ENCODE assay signal across 1 cellular context in genomic region chr6:26123675-26124549, GRCh38.
A peak's percentile ranks its signal among the peaks of the same experiment; 100 is the strongest.
TF ChIP-seq lines count a peak whose summit lies in the region.

No MANE protein-coding gene starts in this region.

TF ChIP-seq in HepG2, 621 proteins besides CTCF, POLR2A, EP300 and RAD21 (continued from another document and continues in another):
- TF ChIP-seq, protein P1, sequence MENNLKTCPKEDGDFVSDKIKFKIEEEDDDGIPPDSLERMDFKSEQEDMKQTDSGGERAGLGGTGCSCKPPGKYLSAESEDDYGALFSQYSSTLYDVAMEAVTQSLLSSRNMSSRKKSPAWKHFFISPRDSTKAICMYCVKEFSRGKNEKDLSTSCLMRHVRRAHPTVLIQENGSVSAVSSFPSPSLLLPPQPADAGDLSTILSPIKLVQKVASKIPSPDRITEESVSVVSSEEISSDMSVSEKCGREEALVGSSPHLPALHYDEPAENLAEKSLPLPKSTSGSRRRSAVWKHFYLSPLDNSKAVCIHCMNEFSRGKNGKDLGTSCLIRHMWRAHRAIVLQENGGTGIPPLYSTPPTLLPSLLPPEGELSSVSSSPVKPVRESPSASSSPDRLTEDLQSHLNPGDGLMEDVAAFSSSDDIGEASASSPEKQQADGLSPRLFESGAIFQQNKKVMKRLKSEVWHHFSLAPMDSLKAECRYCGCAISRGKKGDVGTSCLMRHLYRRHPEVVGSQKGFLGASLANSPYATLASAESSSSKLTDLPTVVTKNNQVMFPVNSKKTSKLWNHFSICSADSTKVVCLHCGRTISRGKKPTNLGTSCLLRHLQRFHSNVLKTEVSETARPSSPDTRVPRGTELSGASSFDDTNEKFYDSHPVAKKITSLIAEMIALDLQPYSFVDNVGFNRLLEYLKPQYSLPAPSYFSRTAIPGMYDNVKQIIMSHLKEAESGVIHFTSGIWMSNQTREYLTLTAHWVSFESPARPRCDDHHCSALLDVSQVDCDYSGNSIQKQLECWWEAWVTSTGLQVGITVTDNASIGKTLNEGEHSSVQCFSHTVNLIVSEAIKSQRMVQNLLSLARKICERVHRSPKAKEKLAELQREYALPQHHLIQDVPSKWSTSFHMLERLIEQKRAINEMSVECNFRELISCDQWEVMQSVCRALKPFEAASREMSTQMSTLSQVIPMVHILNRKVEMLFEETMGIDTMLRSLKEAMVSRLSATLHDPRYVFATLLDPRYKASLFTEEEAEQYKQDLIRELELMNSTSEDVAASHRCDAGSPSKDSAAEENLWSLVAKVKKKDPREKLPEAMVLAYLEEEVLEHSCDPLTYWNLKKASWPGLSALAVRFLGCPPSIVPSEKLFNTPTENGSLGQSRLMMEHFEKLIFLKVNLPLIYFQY (CRISPR knock-in tag; IDR thresholded peaks at IDR 0.05; ENCODE audit: borderline replicate concordance) = no peak
- TF ChIP-seq ZNF75D (CRISPR knock-in tag; IDR thresholded peaks at IDR 0.05; ENCODE audit: borderline replicate concordance) (0 out of 2 replicates have a peak, but pooled peaks have one; percentile 22), ZNF691 (CRISPR knock-in tag; IDR thresholded peaks at IDR 0.05; ENCODE audit: borderline replicate concordance, low read depth) (peak; percentile 90), ZNF350 (CRISPR knock-in tag; IDR thresholded peaks at IDR 0.05; ENCODE audit: borderline replicate concordance, low read depth) (peak; percentile 63; the same call in 1 of the 2 replicates), ZNF639 (CRISPR knock-in tag; conservative IDR thresholded peaks at IDR 0.05) (0 out of 2 replicates have a peak, but pooled peaks have one; percentile 28), ZNF878 (CRISPR knock-in tag; IDR thresholded peaks at IDR 0.05) (peak; percentile 87; the same call in 1 of the 2 replicates), HNRNPUL1 (IDR thresholded peaks at IDR 0.05; ENCODE audit: low read depth, low read length) (no peak), ZBTB38 (CRISPR knock-in tag; IDR thresholded peaks at IDR 0.05) (peak; percentile 70), SETDB1 (CRISPR knock-in tag; IDR thresholded peaks at IDR 0.05; ENCODE audit: borderline replicate concordance) (no peak), NFATC3 (CRISPR knock-in tag; IDR thresholded peaks at IDR 0.05) (0 out of 2 replicates have a peak, but pooled peaks have one; percentile 21), ZSCAN5A (CRISPR knock-in tag; IDR thresholded peaks at IDR 0.05; ENCODE audit: borderline replicate concordance) (0 out of 2 replicates have a peak, but pooled peaks have one; percentile 68), SRSF9 (IDR thresholded peaks at IDR 0.05; ENCODE audit: borderline replicate concordance, insufficient read depth, low read depth, low read length, poor library complexity, severe bottlenecking) (no peak), ZC3H4 (CRISPR knock-in tag; IDR thresholded peaks at IDR 0.05; ENCODE audit: borderline replicate concordance) (peak; percentile 99; the same call in 1 of the 2 replicates), SNAPC5 (CRISPR knock-in tag; IDR thresholded peaks at IDR 0.05; ENCODE audit: borderline replicate concordance) (peak; percentile 69; the same call in 1 of the 2 replicates), ISL2 (CRISPR knock-in tag; IDR thresholded peaks at IDR 0.05) (peak; percentile 32; the same call in 1 of the 2 replicates), DR1 (CRISPR knock-in tag; IDR thresholded peaks at IDR 0.05) (peak; percentile 81), NFKB2 (CRISPR knock-in tag; IDR thresholded peaks at IDR 0.05; ENCODE audit: borderline replicate concordance) (peak; percentile 91), MIER2 (CRISPR knock-in tag; IDR thresholded peaks at IDR 0.05) (no peak), RORA (CRISPR knock-in tag; IDR thresholded peaks at IDR 0.05) (no peak), ZNF615 (CRISPR knock-in tag; IDR thresholded peaks at IDR 0.05; ENCODE audit: borderline replicate concordance) (0 out of 2 replicates have a peak, but pooled peaks have one; percentile 60), SRY (CRISPR knock-in tag; IDR thresholded peaks at IDR 0.05) (peak; percentile 97), ZFAT (CRISPR knock-in tag; conservative IDR thresholded peaks at IDR 0.05) (peak; percentile 80), ZNF232 (CRISPR knock-in tag; IDR thresholded peaks at IDR 0.05; ENCODE audit: borderline replicate concordance) (peak; percentile 79), DPF2 (CRISPR knock-in tag; IDR thresholded peaks at IDR 0.05; ENCODE audit: borderline replicate concordance, low read depth) (0 out of 2 replicates have a peak, but pooled peaks have one; percentile 36), MYPOP (CRISPR knock-in tag; IDR thresholded peaks at IDR 0.05) (peak; percentile 71), HOXA5 (CRISPR knock-in tag; IDR thresholded peaks at IDR 0.05) (peak; percentile 84; the same call in 1 of the 2 replicates), ZBTB34 (CRISPR knock-in tag; IDR thresholded peaks at IDR 0.05) (peak; percentile 59; the same call in 1 of the 2 replicates), ZNF547 (CRISPR knock-in tag; IDR thresholded peaks at IDR 0.05) (peak; percentile 69), NFAT5 (CRISPR knock-in tag; IDR thresholded peaks at IDR 0.05) (peak; percentile 89), NR1H2 (CRISPR knock-in tag; IDR thresholded peaks at IDR 0.05; ENCODE audit: borderline replicate concordance, low read depth) (0 out of 2 replicates have a peak, but pooled peaks have one; percentile 76), KAT2B (IDR thresholded peaks at IDR 0.05; ENCODE audit: borderline replicate concordance, low read depth, low read length) (no peak), ZNF781 (CRISPR knock-in tag; IDR thresholded peaks at IDR 0.05; ENCODE audit: borderline replicate concordance, not compliant biosample characterization) (no peak), ZNF382 (CRISPR knock-in tag; IDR thresholded peaks at IDR 0.05; ENCODE audit: borderline replicate concordance) (no peak), SAP130 (CRISPR knock-in tag; IDR thresholded peaks at IDR 0.05; ENCODE audit: low read depth) (peak; percentile 93), KDM4B (CRISPR knock-in tag; IDR thresholded peaks at IDR 0.05) (peak; percentile 44; the same call in 1 of the 2 replicates), PAX8 (CRISPR knock-in tag; IDR thresholded peaks at IDR 0.05; ENCODE audit: borderline replicate concordance) (0 out of 2 replicates have a peak, but pooled peaks have one; percentile 10), NBN (conservative IDR thresholded peaks at IDR 0.05) (no peak), ZNF775 (CRISPR knock-in tag; IDR thresholded peaks at IDR 0.05; ENCODE audit: borderline replicate concordance) (no peak), ADNP (CRISPR knock-in tag; IDR thresholded peaks at IDR 0.05) (no peak), YEATS2 (CRISPR knock-in tag; IDR thresholded peaks at IDR 0.05; ENCODE audit: borderline replicate concordance) (no peak), PHF8 (CRISPR knock-in tag; IDR thresholded peaks at IDR 0.05) (peak; percentile 86)
- TF ChIP-seq, protein P2, sequence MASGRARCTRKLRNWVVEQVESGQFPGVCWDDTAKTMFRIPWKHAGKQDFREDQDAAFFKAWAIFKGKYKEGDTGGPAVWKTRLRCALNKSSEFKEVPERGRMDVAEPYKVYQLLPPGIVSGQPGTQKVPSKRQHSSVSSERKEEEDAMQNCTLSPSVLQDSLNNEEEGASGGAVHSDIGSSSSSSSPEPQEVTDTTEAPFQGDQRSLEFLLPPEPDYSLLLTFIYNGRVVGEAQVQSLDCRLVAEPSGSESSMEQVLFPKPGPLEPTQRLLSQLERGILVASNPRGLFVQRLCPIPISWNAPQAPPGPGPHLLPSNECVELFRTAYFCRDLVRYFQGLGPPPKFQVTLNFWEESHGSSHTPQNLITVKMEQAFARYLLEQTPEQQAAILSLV (CRISPR knock-in tag; IDR thresholded peaks at IDR 0.05; ENCODE audit: borderline replicate concordance) = peak; percentile 89
- TF ChIP-seq, protein P3, sequence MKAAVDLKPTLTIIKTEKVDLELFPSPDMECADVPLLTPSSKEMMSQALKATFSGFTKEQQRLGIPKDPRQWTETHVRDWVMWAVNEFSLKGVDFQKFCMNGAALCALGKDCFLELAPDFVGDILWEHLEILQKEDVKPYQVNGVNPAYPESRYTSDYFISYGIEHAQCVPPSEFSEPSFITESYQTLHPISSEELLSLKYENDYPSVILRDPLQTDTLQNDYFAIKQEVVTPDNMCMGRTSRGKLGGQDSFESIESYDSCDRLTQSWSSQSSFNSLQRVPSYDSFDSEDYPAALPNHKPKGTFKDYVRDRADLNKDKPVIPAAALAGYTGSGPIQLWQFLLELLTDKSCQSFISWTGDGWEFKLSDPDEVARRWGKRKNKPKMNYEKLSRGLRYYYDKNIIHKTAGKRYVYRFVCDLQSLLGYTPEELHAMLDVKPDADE (CRISPR knock-in tag; IDR thresholded peaks at IDR 0.05) = 0 out of 2 replicates have a peak, but pooled peaks have one; percentile 36
